Comparison of ENCODE assay signal across 19 cellular contexts in genomic region chr2:233838251-233838650, GRCh38. TPM values are rescaled to one million over a fixed set of nuclear protein-coding genes. Genes with fewer than 3 reads are reported as not detected.
DNase-seq lines count a peak whose midpoint lies in the region; ATAC-seq and TF ChIP-seq lines count a peak whose summit lies in the region.
"Had no signal": no experiment of that assay in that cellular context is flagged by ENCODE, and none has a peak within 500 bp of the region (broad histone marks: within the 10 kb centered on the region; RNA-seq: fewer than 3 reads in every experiment).

No MANE protein-coding gene starts in this region.

- peak overlapping the region; percentile 79 for H3K27ac Mint-ChIP-seq in T-helper 1 cell treated with Interleukin-12 subunit alpha and Interleukin-12 subunit beta and Interleukin-4 antibody, amounts not matched to agents 30 μg/mL and 1 μg/mL, for 36 hours
- H3K27ac Mint-ChIP-seq in activated T-helper 1 cell treated with anti-CD3 and anti-CD28 coated beads, Interleukin-12 subunit alpha, Interleukin-12 subunit beta, Interleukin-2, Interleukin-4 antibody, amounts not matched to agents 30 ng/mL and 10 ng/mL and 1 ng/mL, durations not matched to agents 14 hours and 24 hours and 36 hours = peak overlapping the region; percentile 37
- H3K27ac Mint-ChIP-seq in nephron progenitor cell = peak overlapping the region; percentile 23

- H3K36me3 Mint-ChIP-seq in T-helper 1 cell treated with Interleukin-12 subunit alpha and Interleukin-12 subunit beta and Interleukin-4 antibody, amounts not matched to agents 30 μg/mL and 1 μg/mL, for 36 hours (ENCODE audit: low read depth) = peaks cover 70% of the 10 kb centered on the region
- peaks cover 76% of the 10 kb centered on the region for H3K36me3 Mint-ChIP-seq in activated T-helper 1 cell treated with anti-CD3 and anti-CD28 coated beads, Interleukin-12 subunit alpha, Interleukin-12 subunit beta, Interleukin-2, Interleukin-4 antibody, amounts not matched to agents 30 ng/mL and 10 ng/mL and 1 ng/mL, durations not matched to agents 14 hours and 24 hours and 36 hours (ENCODE audit: low read depth)
- H3K36me3 Mint-ChIP-seq in nephron progenitor cell (ENCODE audit: low read depth) = peaks cover 84% of the 10 kb centered on the region
- H3K36me3 Mint-ChIP-seq: naive thymus-derived CD8-positive, alpha-beta T cell had no signal

- H3K9me3 ChIP-seq in BLaER1 (no peaks in the 10 kb centered on the region), mammary epithelial cell (replicated peaks; ENCODE audit: insufficient read depth, low read length) (no peaks in the 10 kb centered on the region), heart right ventricle (no peaks in the 10 kb centered on the region)
- H3K9me3 ChIP-seq: thoracic aorta had no signal

- no TSS peak for BruUV-seq in mammary epithelial cell (replicated peaks; lab: Mats Ljungman, UMichigan)

- H2AFZ ChIP-seq in mammary epithelial cell (ENCODE audit: low read depth, low read length) = no peak overlapping the region

- H3K79me2 ChIP-seq in mammary epithelial cell (ENCODE audit: insufficient read depth, low read length) = peaks cover 84% of the 10 kb centered on the region

- H3K27me3 ChIP-seq in BLaER1 = no peaks in the 10 kb centered on the region
- no peaks in the 10 kb centered on the region for H3K27me3 ChIP-seq in mammary epithelial cell (ENCODE audit: insufficient read depth, low read length)
- H3K27me3 ChIP-seq in heart right ventricle = no peaks in the 10 kb centered on the region

- H3K4me2 ChIP-seq in BLaER1 (peak overlapping the region; percentile 53; the same call in 1 of the 2 replicates), mammary epithelial cell (ENCODE audit: insufficient read depth, low read depth, low read length) (no peak overlapping the region)

- no peaks in the 10 kb centered on the region for H3K27me3 Mint-ChIP-seq in T-helper 1 cell treated with Interleukin-12 subunit alpha and Interleukin-12 subunit beta and Interleukin-4 antibody, amounts not matched to agents 30 μg/mL and 1 μg/mL, for 36 hours (ENCODE audit: low read depth)
- no peaks in the 10 kb centered on the region for H3K27me3 Mint-ChIP-seq in activated T-helper 1 cell treated with anti-CD3 and anti-CD28 coated beads, Interleukin-12 subunit alpha, Interleukin-12 subunit beta, Interleukin-2, Interleukin-4 antibody, amounts not matched to agents 30 ng/mL and 10 ng/mL and 1 ng/mL, durations not matched to agents 14 hours and 24 hours and 36 hours (ENCODE audit: insufficient read depth)
- H3K27me3 Mint-ChIP-seq in nephron progenitor cell (ENCODE audit: low read depth, poor library complexity) = no peaks in the 10 kb centered on the region
- H3K27me3 Mint-ChIP-seq: naive thymus-derived CD8-positive, alpha-beta T cell had no signal

- WGBS in mammary epithelial cell (ENCODE audit: low coverage, missing lambda C conversion rate) = 99% methylated on average over 7 of the region's 7 CpGs
- WGBS in heart right ventricle, 2 donors = 73 to 82% methylated on average over 7 of the region's 7 CpGs

- ATAC-seq in GM19467 (IDR thresholded peaks at IDR 0.05; ENCODE audit: unreplicated experiment) (no peak), heart right ventricle (no peak)
- ATAC-seq: naive thymus-derived CD8-positive, alpha-beta T cell; PC-3 had no signal

- dilution Hi-C loops in mammary epithelial cell (cut with HindIII; ENCODE audit: low sequenced_read_pairs) = no loop called here

- H3K27ac ChIP-seq in BLaER1 (peak overlapping the region; percentile 45), mammary epithelial cell (ENCODE audit: insufficient read depth, low read depth, low read length) (no peak overlapping the region), heart right ventricle (no peak overlapping the region)
- H3K27ac ChIP-seq: C4-2B, thoracic aorta had no signal

- CTCF ChIA-PET in mammary epithelial cell (lab: Charles Lee; ENCODE audit: low non-redundant PET) = no interaction called here

- H3K4me3 Mint-ChIP-seq in T-helper 1 cell treated with Interleukin-12 subunit alpha and Interleukin-12 subunit beta and Interleukin-4 antibody, amounts not matched to agents 30 μg/mL and 1 μg/mL, for 36 hours = peak overlapping the region; percentile 52
- no peak overlapping the region for H3K4me3 Mint-ChIP-seq in activated T-helper 1 cell treated with anti-CD3 and anti-CD28 coated beads, Interleukin-12 subunit alpha, Interleukin-12 subunit beta, Interleukin-2, Interleukin-4 antibody, amounts not matched to agents 30 ng/mL and 10 ng/mL and 1 ng/mL, durations not matched to agents 14 hours and 24 hours and 36 hours
- no peak overlapping the region for H3K4me3 Mint-ChIP-seq in nephron progenitor cell
- H3K4me3 Mint-ChIP-seq: naive thymus-derived CD8-positive, alpha-beta T cell had no signal

- peak overlapping the region; percentile 18; the same call in 1 of the 2 replicates for H3K9ac ChIP-seq in BLaER1
- H3K9ac ChIP-seq in mammary epithelial cell (ENCODE audit: insufficient read depth, low read length) = no peak overlapping the region

- intact Hi-C loops in activated T-helper 1 cell treated with anti-CD3 and anti-CD28 coated beads, Interleukin-12 subunit alpha, Interleukin-12 subunit beta, Interleukin-2, Interleukin-4 antibody, amounts not matched to agents 30 ng/mL and 10 ng/mL and 1 ng/mL, durations not matched to agents 14 hours and 24 hours and 36 hours (cut with micrococcal nuclease) = no loop called here
- intact Hi-C loops in mammary epithelial cell (cut with micrococcal nuclease) = no loop called here
- intact Hi-C loops in heart right ventricle (cut with DNase I) = no loop called here

- DNase-seq in T-helper 1 cell = no peak
- no peak for DNase-seq in activated T-helper 1 cell treated with anti-CD3 and anti-CD28 coated beads, Interleukin-12 subunit alpha, Interleukin-12 subunit beta, Interleukin-2, Interleukin-4 antibody, amounts not matched to agents 30 ng/mL and 10 ng/mL and 1 ng/mL, durations not matched to agents 14 hours and 24 hours and 36 hours (ENCODE audit: low spot score)
- DNase-seq in nephron progenitor cell = no peak
- no peak for DNase-seq in mammary epithelial cell
- no peak for DNase-seq in heart right ventricle
- DNase-seq: cerebellar nuclear complex; DMS153; effector memory CD4-positive, alpha-beta T cell; Kasumi-1; NCI-H1417; PC-3; small intestine; stimulated activated CD4-positive, alpha-beta T cell treated with anti-CD3 and anti-CD28 coated beads, Interleukin-4, amount 100 ng/mL, for 4 hours had no signal

- peaks cover 33% of the 10 kb centered on the region for H3K4me1 Mint-ChIP-seq in T-helper 1 cell treated with Interleukin-12 subunit alpha and Interleukin-12 subunit beta and Interleukin-4 antibody, amounts not matched to agents 30 μg/mL and 1 μg/mL, for 36 hours (ENCODE audit: low read depth)
- peaks cover 48% of the 10 kb centered on the region for H3K4me1 Mint-ChIP-seq in activated T-helper 1 cell treated with anti-CD3 and anti-CD28 coated beads, Interleukin-12 subunit alpha, Interleukin-12 subunit beta, Interleukin-2, Interleukin-4 antibody, amounts not matched to agents 30 ng/mL and 10 ng/mL and 1 ng/mL, durations not matched to agents 14 hours and 24 hours and 36 hours (ENCODE audit: low read depth)
- H3K4me1 Mint-ChIP-seq in nephron progenitor cell = peaks cover 35% of the 10 kb centered on the region
- H3K4me1 Mint-ChIP-seq: naive thymus-derived CD8-positive, alpha-beta T cell had no signal

- no peak overlapping the region for H3K4me3 ChIP-seq in BLaER1
- H3K4me3 ChIP-seq in mammary epithelial cell (replicated peaks in 1 of 3; ENCODE audit: insufficient read depth in 1 of 3, low read depth in 2 of 3, low read length in 3 of 3) = no peak overlapping the region
- H3K4me3 ChIP-seq in heart right ventricle = no peak overlapping the region
- H3K4me3 ChIP-seq: thoracic aorta had no signal

- in situ Hi-C loops in mammary epithelial cell (cut with MboI; ENCODE audit: low sequenced_read_pairs in 2 of 2) = no loop called here

- peaks cover 55% of the 10 kb centered on the region for H3K4me1 ChIP-seq in BLaER1
- H3K4me1 ChIP-seq in mammary epithelial cell (ENCODE audit: insufficient read depth, low read length) = no peaks in the 10 kb centered on the region
- H3K4me1 ChIP-seq in heart right ventricle = no peaks in the 10 kb centered on the region

- no peaks in the 10 kb centered on the region for H3K9me3 Mint-ChIP-seq in T-helper 1 cell treated with Interleukin-12 subunit alpha and Interleukin-12 subunit beta and Interleukin-4 antibody, amounts not matched to agents 30 μg/mL and 1 μg/mL, for 36 hours
- H3K9me3 Mint-ChIP-seq in activated T-helper 1 cell treated with anti-CD3 and anti-CD28 coated beads, Interleukin-12 subunit alpha, Interleukin-12 subunit beta, Interleukin-2, Interleukin-4 antibody, amounts not matched to agents 30 ng/mL and 10 ng/mL and 1 ng/mL, durations not matched to agents 14 hours and 24 hours and 36 hours = no peaks in the 10 kb centered on the region
- no peaks in the 10 kb centered on the region for H3K9me3 Mint-ChIP-seq in nephron progenitor cell
- H3K9me3 Mint-ChIP-seq: naive thymus-derived CD8-positive, alpha-beta T cell had no signal

- TF ChIP-seq CTCF in nephron progenitor cell (IDR thresholded peaks at IDR 0.05) = no peak
- TF ChIP-seq CTCF in mammary epithelial cell (conservative IDR thresholded peaks at IDR 0.05 in 1 of 2, IDR thresholded peaks at IDR 0.05 in 1 of 2; ENCODE audit: extremely low read depth in 1 of 2, insufficient read depth in 1 of 2, low read depth in 1 of 2, low read length in 2 of 2) = no peak
- no peak for TF ChIP-seq CTCF in heart right ventricle (IDR thresholded peaks at IDR 0.05)

- H4K20me1 ChIP-seq in BLaER1 (peaks cover 86% of the 10 kb centered on the region), mammary epithelial cell (ENCODE audit: insufficient read depth, low read length) (no peaks in the 10 kb centered on the region)

- H3K36me3 ChIP-seq in BLaER1 = peaks cover 93% of the 10 kb centered on the region
- peaks cover 54% of the 10 kb centered on the region for H3K36me3 ChIP-seq in mammary epithelial cell (ENCODE audit: insufficient read depth, low read length)
- H3K36me3 ChIP-seq in heart right ventricle = peaks cover 0 to 92% (median 0%) of the 10 kb centered on the region in 9 donors
- H3K36me3 ChIP-seq: thoracic aorta had no signal

RNA-seq across cellular contexts. Expression of gene HJURP, which starts 16.1 kb away (rescaled TPM):
- 38.2 and 40.4 TPM in 2 replicates for total RNA-seq in activated T-helper 1 cell treated with anti-CD3 and anti-CD28 coated beads, Interleukin-12 subunit alpha, Interleukin-12 subunit beta, Interleukin-2, Interleukin-4 antibody, amounts not matched to agents 30 ng/mL and 10 ng/mL and 1 ng/mL, durations not matched to agents 14 hours and 24 hours and 36 hours
- total RNA-seq in mammary epithelial cell (10 to 100 TPM in 1 of 2 donors, under 1 TPM in 1; 0.67 to 43.5 TPM), heart right ventricle (1 to 10 TPM in 2 of 10 donors, under 1 TPM in 4, not detected in 4; 0.24 to 2.9 (median 0.45) TPM)
- polyA plus RNA-seq in mammary epithelial cell (38.6 TPM), heart right ventricle (under 1 TPM; 0.22 to 0.28 TPM)
- 67.1 TPM for polyA minus RNA-seq in mammary epithelial cell
- total RNA-seq: naive thymus-derived CD8-positive, alpha-beta T cell had no signal
- polyA plus RNA-seq: naive thymus-derived CD8-positive, alpha-beta T cell had no signal

Comparison
In these comparisons a context has a peak if more than half of its experiments do, and no peak if none do; other contexts are left out.
1. H3K27ac Mint-ChIP-seq: peak in every context shown above with its lines; median percentile 79 in T-helper 1 cell treated with Interleukin-12 subunit alpha and Interleukin-12 subunit beta and Interleukin-4 antibody, amounts not matched to agents 30 μg/mL and 1 μg/mL, for 36 hours; 37 in activated T-helper 1 cell treated with anti-CD3 and anti-CD28 coated beads, Interleukin-12 subunit alpha, Interleukin-12 subunit beta, Interleukin-2, Interleukin-4 antibody, amounts not matched to agents 30 ng/mL and 10 ng/mL and 1 ng/mL, durations not matched to agents 14 hours and 24 hours and 36 hours; 23 in nephron progenitor cell.